35 cellular contexts compared by ENCODE assay signal in the genomic region with DNA sequence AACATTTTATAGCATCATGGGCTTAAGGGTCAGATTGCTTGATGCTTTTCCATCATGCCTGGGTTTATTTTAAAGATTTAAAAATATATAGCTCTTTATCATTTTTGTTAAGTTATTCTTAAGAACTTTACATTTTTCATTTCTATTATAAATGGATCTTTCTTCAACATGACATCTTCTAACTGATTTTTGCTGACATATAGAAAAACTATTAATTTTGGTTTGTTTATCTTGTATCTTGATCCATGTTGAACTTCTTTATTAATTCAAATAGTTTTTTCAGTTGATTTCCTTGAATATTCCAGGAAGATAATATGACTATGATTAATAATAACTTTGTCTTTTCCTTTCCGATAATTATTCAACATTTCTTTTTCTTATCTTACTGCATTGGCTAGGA.
"Had no signal": no experiment of that assay in that cellular context is flagged by ENCODE, and none has a peak within 500 bp of the region (broad histone marks: within the 10 kb centered on the region; RNA-seq: fewer than 3 reads in every experiment).

No MANE protein-coding gene starts in this region.

- ATAC-seq: activated CD4-positive, alpha-beta T cell treated with anti-CD3 and anti-CD28 coated beads for 36 hours; activated CD8-positive, alpha-beta memory T cell treated with anti-CD3 and anti-CD28 coated beads, Interleukin-2, amount 10 ng/mL, durations not matched to agents 7 days and 5 days; activated CD8-positive, alpha-beta T cell treated with anti-CD3 and anti-CD28 coated beads, Interleukin-2, amount 10 ng/mL, durations not matched to agents 7 days and 5 days; foreskin keratinocyte; gastroesophageal sphincter; T-helper 17 cell had no signal

- H3K9me3 Mint-ChIP-seq: activated CD4-positive, alpha-beta T cell treated with anti-CD3 and anti-CD28 coated beads, Interleukin-2, amount 10 ng/mL, durations not matched to agents 24 days and 14 days; activated naive CD4-positive, alpha-beta T cell treated with anti-CD3 and anti-CD28 coated beads for 36 hours; activated naive CD4-positive, alpha-beta T cell treated with anti-CD3 and anti-CD28 coated beads, Interleukin-2, amount 50 U/mL, for 24 hours; activated naive CD8-positive, alpha-beta T cell treated with anti-CD3 and anti-CD28 coated beads, Interleukin-2, amount 10 ng/mL, durations not matched to agents 7 days and 5 days; activated T-helper 1 cell treated with anti-CD3 and anti-CD28 coated beads, Interleukin-12 subunit alpha, Interleukin-12 subunit beta, Interleukin-2, Interleukin-4 antibody, amounts not matched to agents 30 ng/mL and 10 ng/mL and 1 ng/mL, durations not matched to agents 14 hours and 24 hours and 36 hours; activated T-helper 2 cell treated with anti-CD3 and anti-CD28 coated beads, Interferon-gamma antibody, Interleukin-2, Interleukin-4, amounts not matched to agents 10 μg/mL and 5 μg/mL and 100 μg/mL, durations not matched to agents 14 hours and 24 hours and 36 hours; central memory CD8-positive, alpha-beta T cell; dendritic cell treated with granulocyte-macrophage colony-stimulating factor and Interleukin-4, amounts not matched to agents 40 ng/mL and 50 ng/mL, for 4 days; T-helper 2 cell treated with Interferon-gamma antibody and Interleukin-4, amounts not matched to agents 5 μg/mL and 100 μg/mL, for 36 hours had no signal

- H3K27me3 ChIP-seq: brain microvascular endothelial cell, esophagus muscularis mucosa, gastroesophageal sphincter had no signal

- H3K27ac Mint-ChIP-seq: activated B cell treated with CpG ODN at 0.5 μM for 24 hours; activated CD4-positive, alpha-beta memory T cell treated with anti-CD3 and anti-CD28 coated beads for 36 hours; activated CD4-positive, alpha-beta T cell treated with anti-CD3 and anti-CD28 coated beads for 36 hours; activated CD4-positive, alpha-beta T cell treated with anti-CD3 and anti-CD28 coated beads, Interleukin-2, amount 10 ng/mL, durations not matched to agents 24 days and 14 days; activated CD8-positive, alpha-beta memory T cell treated with anti-CD3 and anti-CD28 coated beads, Interleukin-2, amount 10 ng/mL, durations not matched to agents 7 days and 5 days; activated CD8-positive, alpha-beta T cell treated with anti-CD3 and anti-CD28 coated beads, Interleukin-2, amount 10 ng/mL, durations not matched to agents 7 days and 5 days; activated naive CD4-positive, alpha-beta T cell treated with anti-CD3 and anti-CD28 coated beads for 36 hours; activated naive CD4-positive, alpha-beta T cell treated with anti-CD3 and anti-CD28 coated beads, Interleukin-2, amount 50 U/mL, for 24 hours; activated naive CD8-positive, alpha-beta T cell treated with anti-CD3 and anti-CD28 coated beads, Interleukin-2, amount 10 ng/mL, durations not matched to agents 7 days and 5 days; activated T-helper 1 cell treated with anti-CD3 and anti-CD28 coated beads, Interleukin-12 subunit alpha, Interleukin-12 subunit beta, Interleukin-2, Interleukin-4 antibody, amounts not matched to agents 30 ng/mL and 10 ng/mL and 1 ng/mL, durations not matched to agents 14 hours and 24 hours and 36 hours; activated T-helper 2 cell treated with anti-CD3 and anti-CD28 coated beads, Interferon-gamma antibody, Interleukin-2, Interleukin-4, amounts not matched to agents 10 μg/mL and 5 μg/mL and 100 μg/mL, durations not matched to agents 14 hours and 24 hours and 36 hours; dendritic cell treated with granulocyte-macrophage colony-stimulating factor and Interleukin-4, amounts not matched to agents 40 ng/mL and 50 ng/mL, for 4 days; endodermal cell; T-helper 17 cell; T-helper 2 cell treated with Interferon-gamma antibody and Interleukin-4, amounts not matched to agents 5 μg/mL and 100 μg/mL, for 36 hours had no signal

- FAIRE-seq: astrocyte, bronchial epithelial cell had no signal

- H3K27ac ChIP-seq: brain microvascular endothelial cell, coronary artery, dorsolateral prefrontal cortex, esophagus muscularis mucosa, foreskin keratinocyte, gastroesophageal sphincter, WERI-Rb-1 had no signal

- H3K4me3 ChIP-seq: coronary artery, dorsolateral prefrontal cortex, esophagus muscularis mucosa, gastroesophageal sphincter had no signal

- H3K36me3 ChIP-seq: brain microvascular endothelial cell, esophagus muscularis mucosa, gastroesophageal sphincter, WERI-Rb-1 had no signal

- H3K36me3 Mint-ChIP-seq: activated CD4-positive, alpha-beta memory T cell treated with anti-CD3 and anti-CD28 coated beads for 36 hours; activated CD8-positive, alpha-beta memory T cell treated with anti-CD3 and anti-CD28 coated beads, Interleukin-2, amount 10 ng/mL, durations not matched to agents 7 days and 5 days; activated naive CD4-positive, alpha-beta T cell treated with anti-CD3 and anti-CD28 coated beads, Interleukin-2, amount 50 U/mL, for 24 hours; activated naive CD8-positive, alpha-beta T cell treated with anti-CD3 and anti-CD28 coated beads, Interleukin-2, amount 10 ng/mL, durations not matched to agents 7 days and 5 days had no signal

- H3K4me1 ChIP-seq: esophagus muscularis mucosa, foreskin keratinocyte, gastroesophageal sphincter had no signal

- DNase-seq: activated B cell treated with CpG ODN at 0.5 μM for 24 hours; activated CD4-positive, alpha-beta memory T cell treated with anti-CD3 and anti-CD28 coated beads for 36 hours; activated CD4-positive, alpha-beta T cell treated with anti-CD3 and anti-CD28 coated beads for 36 hours; activated CD4-positive, alpha-beta T cell treated with anti-CD3 and anti-CD28 coated beads, Interleukin-2, amount 10 ng/mL, durations not matched to agents 24 days and 14 days; activated CD4-positive, CD25-positive, alpha-beta regulatory T cell treated with anti-CD3 and anti-CD28 coated beads, Interleukin-2, amount 50 U/mL, for 72 hours; activated CD8-positive, alpha-beta memory T cell treated with anti-CD3 and anti-CD28 coated beads, Interleukin-2, amount 10 ng/mL, durations not matched to agents 7 days and 5 days; activated CD8-positive, alpha-beta memory T cell treated with anti-CD3 and anti-CD28 coated beads, Interleukin-2, amount 50 U/mL, for 4 hours; activated CD8-positive, alpha-beta T cell treated with anti-CD3 and anti-CD28 coated beads, Interleukin-2, amount 10 ng/mL, durations not matched to agents 7 days and 5 days; activated effector memory CD4-positive, alpha-beta T cell treated with anti-CD3 and anti-CD28 coated beads, Interleukin-2, amount 50 U/mL, for 16 hours; activated naive CD4-positive, alpha-beta T cell treated with anti-CD3 and anti-CD28 coated beads for 36 hours; activated naive CD8-positive, alpha-beta T cell treated with anti-CD3 and anti-CD28 coated beads, Interleukin-2, amount 10 ng/mL, durations not matched to agents 7 days and 5 days; activated T-cell treated with anti-CD3 and anti-CD28 coated beads, Interleukin-2, amount 50 U/mL, for 1 hour; activated T-cell treated with anti-CD3 and anti-CD28 coated beads, Interleukin-2, amount 50 U/mL, for 48 hours; anterior cingulate cortex; brain microvascular endothelial cell; dorsolateral prefrontal cortex; effector memory CD4-positive, alpha-beta T cell; endodermal cell; erythroblast; foreskin keratinocyte; T-helper 1 cell; T-helper 17 cell; T1000; WERI-Rb-1 had no signal
